Comparison of ENCODE assay signal across 12 cellular contexts in the genomic region with DNA sequence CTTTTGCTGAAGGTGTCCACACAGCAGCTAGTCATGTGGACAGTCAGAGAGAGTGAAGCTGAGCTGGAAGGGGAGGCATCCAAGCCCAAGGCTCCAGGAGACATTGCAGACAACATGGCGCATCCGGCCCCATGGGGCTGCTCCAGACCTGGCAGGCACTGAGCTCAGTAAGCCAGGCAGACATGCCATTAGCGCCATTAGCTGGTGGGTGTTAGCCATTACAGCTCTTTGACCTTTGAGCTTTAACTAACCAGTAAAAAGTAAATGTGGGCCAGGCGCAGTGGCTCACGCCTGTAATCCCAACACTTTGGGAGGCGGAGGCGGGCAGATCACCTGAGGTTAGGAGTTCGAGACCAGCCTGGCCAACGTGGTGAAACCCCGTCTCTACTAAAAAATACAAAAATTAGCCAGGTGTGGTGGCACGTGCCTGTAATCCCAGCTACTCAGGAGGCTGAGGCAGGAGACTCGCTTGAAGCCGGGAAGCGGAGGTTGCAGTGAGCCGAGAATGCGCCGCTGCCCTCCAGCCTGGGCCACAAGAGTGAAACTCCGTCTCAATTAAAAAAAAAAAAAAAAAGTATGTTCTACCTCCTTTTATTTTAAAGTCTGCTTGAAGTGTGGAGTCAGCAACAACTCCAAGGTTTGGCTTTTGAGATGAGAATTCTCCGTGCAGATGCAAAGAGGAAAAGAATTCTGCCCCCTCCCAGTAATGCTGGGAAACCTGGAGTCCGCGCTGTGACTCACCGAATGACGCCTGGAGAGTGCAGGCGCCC.
DNase-seq lines count a peak whose midpoint lies in the region; ATAC-seq and TF ChIP-seq lines count a peak whose summit lies in the region.
"Had no signal": no experiment of that assay in that cellular context is flagged by ENCODE, and none has a peak within 500 bp of the region (broad histone marks: within the 10 kb centered on the region; RNA-seq: fewer than 3 reads in every experiment).

No MANE protein-coding gene starts in this region.

- H3K4me3 ChIP-seq in BE2C (ENCODE audit: low read depth, low read length) (no peak overlapping the region), GM12865 (ENCODE audit: low read depth, low read length) (no peak overlapping the region), WERI-Rb-1 (ENCODE audit: low read depth, low read length) (no peak overlapping the region), iPS DF 6.9 (ENCODE audit: low read length) (no peak overlapping the region), dorsolateral prefrontal cortex (no peak overlapping the region)
- H3K4me3 ChIP-seq: pancreas had no signal

- intact Hi-C loops in dorsolateral prefrontal cortex (cut with DNase I) = no loop called here

- H3K4me1 ChIP-seq in BE2C = no peaks in the 10 kb centered on the region
- H3K4me1 ChIP-seq in iPS DF 6.9 (ENCODE audit: control insufficient read depth, insufficient read depth, low read length) = no peaks in the 10 kb centered on the region
- H3K4me1 ChIP-seq: gastrocnemius medialis, pancreas had no signal

- H3K36me3 ChIP-seq in BE2C (no peaks in the 10 kb centered on the region), WERI-Rb-1 (no peaks in the 10 kb centered on the region), iPS DF 6.9 (ENCODE audit: control insufficient read depth, insufficient read depth, low read length) (no peaks in the 10 kb centered on the region)
- H3K36me3 ChIP-seq: gastrocnemius medialis, pancreas had no signal

- TF ChIP-seq CTCF in BE2C (IDR thresholded peaks at IDR 0.05; ENCODE audit: low read depth, low read length) (no peak), GM12865 (IDR thresholded peaks at IDR 0.05; ENCODE audit: insufficient read depth, low read depth, low read length, missing control alignments) (no peak), WERI-Rb-1 (IDR thresholded peaks at IDR 0.05; ENCODE audit: low read depth, low read length) (0 out of 2 replicates have a peak, but pooled peaks have one; percentile 40), dorsolateral prefrontal cortex (IDR thresholded peaks at IDR 0.05 in 54 of 56, conservative IDR thresholded peaks at IDR 0.05 in 2 of 56; ENCODE audit: low read depth in 1 of 56, partially characterized antibody in 56 of 56) (no peak)

- WGBS in iPS DF 6.9 (ENCODE audit: insufficient coverage, insufficient read length) = no CpG with 5 or more reads among the region's 24 CpGs

- H3K27ac ChIP-seq in WERI-Rb-1 (no peak overlapping the region), iPS DF 6.9 (ENCODE audit: low read length) (no peak overlapping the region), dorsolateral prefrontal cortex (no peak overlapping the region)
- H3K27ac ChIP-seq: KMS-11, pancreas had no signal

- H3K27me3 ChIP-seq in BE2C = no peaks in the 10 kb centered on the region
- no peaks in the 10 kb centered on the region for H3K27me3 ChIP-seq in WERI-Rb-1 (ENCODE audit: insufficient read depth, low read depth, severe bottlenecking)
- no peaks in the 10 kb centered on the region for H3K27me3 ChIP-seq in iPS DF 6.9 (ENCODE audit: control insufficient read depth, insufficient read depth, low read length)
- no peaks in the 10 kb centered on the region for H3K27me3 ChIP-seq in dorsolateral prefrontal cortex
- H3K27me3 ChIP-seq: gastrocnemius medialis, pancreas had no signal

- DNase-seq in BE2C (peak; percentile 31), GM12865 (ENCODE audit: low read depth) (peak; percentile 23), WERI-Rb-1 (peak; percentile 21), iPS DF 6.9 (ENCODE audit: low read depth, low spot score) (peak; percentile 41), C1 segment of cervical spinal cord (lab: John Stamatoyannopoulos, UW) (no peak), AG08395 (ENCODE audit: low spot score) (no peak), dorsolateral prefrontal cortex (no peak)
- DNase-seq: DMS79 treated with DMSO at 0.1 percent for 48 hours, gastrocnemius medialis, pancreas had no signal

- H3K9me3 ChIP-seq in BE2C (no peaks in the 10 kb centered on the region), WERI-Rb-1 (ENCODE audit: severe bottlenecking) (no peaks in the 10 kb centered on the region), iPS DF 6.9 (ENCODE audit: control insufficient read depth, insufficient read depth, low read length) (no peaks in the 10 kb centered on the region)
- H3K9me3 ChIP-seq: gastrocnemius medialis, pancreas had no signal

- ATAC-seq in HG02610 (IDR thresholded peaks at IDR 0.05; ENCODE audit: unreplicated experiment) = no peak

Comparison
In these comparisons a context has a peak if more than half of its experiments do, and no peak if none do; other contexts are left out.
1. DNase-seq: peak in BE2C (single experiment), GM12865 (single experiment), WERI-Rb-1 (single experiment) and iPS DF 6.9 (single experiment); none in C1 segment of cervical spinal cord (0 of 14), AG08395 (single experiment) and dorsolateral prefrontal cortex (0 of 10).